In the genomic region with DNA sequence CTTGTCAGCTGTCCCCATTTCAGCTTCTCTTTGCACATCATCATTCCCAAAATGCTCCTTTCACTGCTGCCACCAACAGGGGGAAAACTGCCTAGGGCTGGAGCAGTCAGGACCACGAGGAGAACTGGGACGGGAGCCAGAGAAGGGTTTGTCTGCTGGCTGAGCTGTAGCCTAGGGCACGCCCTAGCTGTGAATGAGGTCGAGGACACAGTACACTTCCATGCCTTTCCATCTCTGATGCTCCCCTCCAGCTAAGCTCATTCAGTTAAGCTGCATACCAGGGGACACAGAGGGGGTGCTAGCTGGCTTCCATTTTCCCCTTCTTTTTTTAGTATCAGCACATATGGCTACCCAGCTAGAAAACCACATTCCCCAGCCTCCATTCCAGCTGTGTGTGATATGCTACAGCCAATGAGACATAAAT, we compare ENCODE assay signal across 8 cellular contexts.
A peak's percentile ranks its signal among the peaks of the same experiment; 100 is the strongest.
DNase-seq lines count a peak whose midpoint lies in the region; ATAC-seq and TF ChIP-seq lines count a peak whose summit lies in the region.

No MANE protein-coding gene starts in this region.

- peak; percentile 58 for DNase-seq in NCI-H345 (lab: John Stamatoyannopoulos, UW)
- no peak for DNase-seq in NCI-H345 treated with DMSO at 0.1 percent for 48 hours (lab: John Stamatoyannopoulos, UW; ENCODE audit: unreplicated experiment)
- DNase-seq in Right ventricle myocardium superior: peak; percentile 86
- DNase-seq in renal cortical epithelial cell (ENCODE audit: low read depth): peak; percentile 56
- DNase-seq in stimulated activated CD4-positive, alpha-beta T cell treated with anti-CD3 and anti-CD28 coated beads, Interleukin-2, amount 100 ng/mL, for 48 hours: no peak
- DNase-seq in NCI-H2227 (lab: John Stamatoyannopoulos, UW; ENCODE audit: unreplicated experiment): no peak

- peak; percentile 97 for ATAC-seq in Right ventricle myocardium superior (ENCODE audit: poor library complexity)
- ATAC-seq in GM19452 (IDR thresholded peaks at IDR 0.05; ENCODE audit: unreplicated experiment): no peak

- H3K27ac ChIP-seq in VCaP: no peak overlapping the region

- intact Hi-C loops in Right ventricle myocardium superior (cut with DNase I): no loop called here

- TF ChIP-seq CTCF in VCaP (conservative IDR thresholded peaks at IDR 0.05): peak; percentile 35; the same call in 1 of the 2 replicates

Comparison
In these comparisons a context has a peak if more than half of its experiments do, and no peak if none do; other contexts are left out.
1. DNase-seq: peak in NCI-H345 (single experiment), Right ventricle myocardium superior (single experiment) and renal cortical epithelial cell (single experiment); none in NCI-H345 treated with DMSO at 0.1 percent for 48 hours (single experiment), stimulated activated CD4-positive, alpha-beta T cell treated with anti-CD3 and anti-CD28 coated beads, Interleukin-2, amount 100 ng/mL, for 48 hours (0 of 2) and NCI-H2227 (single experiment).